9 cellular contexts compared by ENCODE assay signal in the genomic region with DNA sequence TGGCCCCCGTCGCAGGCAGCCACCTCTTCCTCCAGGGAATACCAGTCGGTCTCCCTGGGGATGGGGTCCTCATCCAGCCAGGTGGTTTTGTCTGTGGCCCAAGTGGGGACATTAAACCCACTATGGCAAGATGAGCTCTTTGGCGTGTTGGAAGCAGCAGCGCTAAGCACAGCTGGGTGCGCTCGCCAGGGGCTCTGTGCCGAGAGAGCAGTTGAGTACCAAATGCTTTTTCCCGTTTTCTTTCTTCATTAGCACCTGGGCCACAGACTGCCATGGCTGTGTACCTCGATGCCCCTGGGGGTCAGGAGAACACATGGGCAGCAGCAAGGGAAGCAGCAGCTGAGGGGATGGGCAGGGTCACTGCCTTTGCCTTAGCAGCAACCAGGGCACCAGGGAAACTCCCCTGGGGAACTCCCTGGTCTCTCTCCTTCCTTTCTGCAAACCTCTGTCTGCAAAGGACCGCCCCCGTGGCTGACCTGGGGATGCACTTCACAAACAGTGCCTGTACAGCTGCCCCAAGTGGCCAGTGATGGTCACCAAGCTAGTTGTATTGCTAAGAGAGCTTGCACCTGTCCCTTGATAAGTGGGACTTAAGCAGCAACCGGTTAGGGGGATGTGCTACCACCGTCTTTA. TPM values are rescaled to one million over a fixed set of nuclear protein-coding genes. Genes with fewer than 3 reads are reported as not detected.
DNase-seq lines count a peak whose midpoint lies in the region; ATAC-seq and TF ChIP-seq lines count a peak whose summit lies in the region.
"Had no signal": no experiment of that assay in that cellular context is flagged by ENCODE, and none has a peak within 500 bp of the region (broad histone marks: within the 10 kb centered on the region; RNA-seq: fewer than 3 reads in every experiment).

No MANE protein-coding gene starts in this region.

- H3K9me3 Mint-ChIP-seq in activated CD8-positive, alpha-beta T cell treated with anti-CD3 and anti-CD28 coated beads for 36 hours: no peaks in the 10 kb centered on the region
- H3K9me3 Mint-ChIP-seq in activated CD8-positive, alpha-beta T cell treated with anti-CD3 and anti-CD28 coated beads, Interleukin-2, amount 10 ng/mL, durations not matched to agents 7 days and 5 days (ENCODE audit: insufficient read depth): no peaks in the 10 kb centered on the region

- H3K4me1 Mint-ChIP-seq in activated CD8-positive, alpha-beta T cell treated with anti-CD3 and anti-CD28 coated beads for 36 hours (ENCODE audit: low read depth): peaks cover 6% of the 10 kb centered on the region
- no peaks in the 10 kb centered on the region for H3K4me1 Mint-ChIP-seq in activated CD8-positive, alpha-beta T cell treated with anti-CD3 and anti-CD28 coated beads, Interleukin-2, amount 10 ng/mL, durations not matched to agents 7 days and 5 days (ENCODE audit: low read depth)

- no peak overlapping the region for H3K4me3 Mint-ChIP-seq in activated CD8-positive, alpha-beta T cell treated with anti-CD3 and anti-CD28 coated beads for 36 hours
- no peak overlapping the region for H3K4me3 Mint-ChIP-seq in activated CD8-positive, alpha-beta T cell treated with anti-CD3 and anti-CD28 coated beads, Interleukin-2, amount 10 ng/mL, durations not matched to agents 7 days and 5 days

- intact Hi-C loops in activated CD8-positive, alpha-beta T cell treated with anti-CD3 and anti-CD28 coated beads for 36 hours (cut with micrococcal nuclease): no loop called here

- CTCF ChIA-PET in activated CD8-positive, alpha-beta T cell treated with anti-CD3 and anti-CD28 coated beads for 36 hours (lab: Charles Lee): interaction anchor here (1.0 kb wide), 1 partner anchor 218 kb away, joined by 3 read pairs; no protein-coding TSS in a partner anchor
- CTCF ChIA-PET in activated CD8-positive, alpha-beta T cell treated with anti-CD3 and anti-CD28 coated beads, Interleukin-2, amount 10 ng/mL, durations not matched to agents 7 days and 5 days (lab: Charles Lee): no interaction called here

- H3K27me3 Mint-ChIP-seq in activated CD8-positive, alpha-beta T cell treated with anti-CD3 and anti-CD28 coated beads for 36 hours: no peaks in the 10 kb centered on the region
- no peaks in the 10 kb centered on the region for H3K27me3 Mint-ChIP-seq in activated CD8-positive, alpha-beta T cell treated with anti-CD3 and anti-CD28 coated beads, Interleukin-2, amount 10 ng/mL, durations not matched to agents 7 days and 5 days (ENCODE audit: low read depth)

- no peaks in the 10 kb centered on the region for H3K36me3 Mint-ChIP-seq in activated CD8-positive, alpha-beta T cell treated with anti-CD3 and anti-CD28 coated beads for 36 hours (ENCODE audit: low read depth)
- no peaks in the 10 kb centered on the region for H3K36me3 Mint-ChIP-seq in activated CD8-positive, alpha-beta T cell treated with anti-CD3 and anti-CD28 coated beads, Interleukin-2, amount 10 ng/mL, durations not matched to agents 7 days and 5 days (ENCODE audit: low read depth)

- DNase-seq in activated CD8-positive, alpha-beta T cell treated with anti-CD3 and anti-CD28 coated beads for 36 hours: peak; percentile 48
- no peak for DNase-seq in activated CD8-positive, alpha-beta T cell treated with anti-CD3 and anti-CD28 coated beads, Interleukin-2, amount 10 ng/mL, durations not matched to agents 7 days and 5 days
- DNase-seq in kidney tubule cell (ENCODE audit: low spot score) (peak; percentile 31), NCI-H2081 (lab: John Stamatoyannopoulos, UW) (no peak), epidermal melanocyte (ENCODE audit: insufficient read length, low spot score) (no peak), RKO (ENCODE audit: low spot score) (no peak)
- DNase-seq: BE2C had no signal

- POLR2A ChIA-PET in activated CD8-positive, alpha-beta T cell treated with anti-CD3 and anti-CD28 coated beads for 36 hours (lab: Charles Lee): interaction anchor here (0.8 kb wide), 1 partner anchor 10 kb away, joined by 3 read pairs; no protein-coding TSS in a partner anchor
- POLR2A ChIA-PET in activated CD8-positive, alpha-beta T cell treated with anti-CD3 and anti-CD28 coated beads, Interleukin-2, amount 10 ng/mL, durations not matched to agents 7 days and 5 days (lab: Charles Lee): interaction anchor here (0.7 kb wide), 1 partner anchor 283 kb away, joined by 3 read pairs; the partner anchor contains the start of gene GPR137B

- no peak overlapping the region for H3K27ac Mint-ChIP-seq in activated CD8-positive, alpha-beta T cell treated with anti-CD3 and anti-CD28 coated beads for 36 hours
- no peak overlapping the region for H3K27ac Mint-ChIP-seq in activated CD8-positive, alpha-beta T cell treated with anti-CD3 and anti-CD28 coated beads, Interleukin-2, amount 10 ng/mL, durations not matched to agents 7 days and 5 days

- ATAC-seq in activated CD8-positive, alpha-beta T cell treated with anti-CD3 and anti-CD28 coated beads for 36 hours: peak; percentile 87
- no peak for ATAC-seq in activated CD8-positive, alpha-beta T cell treated with anti-CD3 and anti-CD28 coated beads, Interleukin-2, amount 10 ng/mL, durations not matched to agents 7 days and 5 days
- ATAC-seq in GM21528 (IDR thresholded peaks at IDR 0.05; ENCODE audit: low FRiP score, unreplicated experiment): peak; percentile 79
- peak; percentile 90 for ATAC-seq in HG03469 (IDR thresholded peaks at IDR 0.05; ENCODE audit: unreplicated experiment)

- no peak for TF ChIP-seq CTCF in activated CD8-positive, alpha-beta T cell treated with anti-CD3 and anti-CD28 coated beads for 36 hours (IDR thresholded peaks at IDR 0.05)

RNA-seq across cellular contexts. Expression of gene EDARADD, which starts 31.1 kb away (rescaled TPM):
- total RNA-seq in activated CD8-positive, alpha-beta T cell treated with anti-CD3 and anti-CD28 coated beads for 36 hours: 1 to 10 TPM; 1.7 to 3.0 TPM
- 1 to 10 TPM in 1 of 2 experiments, under 1 TPM in 1; 0.45 to 1.2 TPM for total RNA-seq in activated CD8-positive, alpha-beta T cell treated with anti-CD3 and anti-CD28 coated beads, Interleukin-2, amount 10 ng/mL, durations not matched to agents 7 days and 5 days

Comparison
In these comparisons a context has a peak if more than half of its experiments do, and no peak if none do; other contexts are left out.
1. DNase-seq: peak in activated CD8-positive, alpha-beta T cell treated with anti-CD3 and anti-CD28 coated beads for 36 hours (single experiment) and kidney tubule cell (single experiment); none in activated CD8-positive, alpha-beta T cell treated with anti-CD3 and anti-CD28 coated beads, Interleukin-2, amount 10 ng/mL, durations not matched to agents 7 days and 5 days (single experiment), NCI-H2081 (0 of 2), epidermal melanocyte (single experiment) and RKO (single experiment).